In genomic region chr19:42752246-42752645, GRCh38 we compare ENCODE assay signal across 1 cellular context. TPM values are rescaled to one million over a fixed set of nuclear protein-coding genes. Genes with fewer than 3 reads are reported as not detected.
"Had no signal": no experiment of that assay in that cellular context is flagged by ENCODE, and none has a peak within 500 bp of the region (broad histone marks: within the 10 kb centered on the region; RNA-seq: fewer than 3 reads in every experiment).

No MANE protein-coding gene starts in this region.

RNA-seq across cellular contexts. Expression of gene PSG3, which starts 12.0 kb away (rescaled TPM):
- total RNA-seq: GM12878 had no signal

RNA-seq across cellular contexts. Expression of gene PSG8, which starts 13.2 kb away (rescaled TPM):
- total RNA-seq: GM12878 had no signal
